In genomic region chr2:220789961-220790360, GRCh38 we compare ENCODE assay signal across 17 cellular contexts.
A peak's percentile ranks its signal among the peaks of the same experiment; 100 is the strongest.
DNase-seq lines count a peak whose midpoint lies in the region; ATAC-seq and TF ChIP-seq lines count a peak whose summit lies in the region.
"Had no signal": no experiment of that assay in that cellular context is flagged by ENCODE, and none has a peak within 500 bp of the region (broad histone marks: within the 10 kb centered on the region; RNA-seq: fewer than 3 reads in every experiment).

No MANE protein-coding gene starts in this region.

- peak; percentile 48 for DNase-seq in DMS53 (lab: John Stamatoyannopoulos, UW)
- DNase-seq in LHCN-M2 (ENCODE audit: low read depth), result peak; percentile 58
- peak; percentile 66 for DNase-seq in epithelial cell of prostate (ENCODE audit: low read depth, low spot score)
- DNase-seq in myocyte (ENCODE audit: low read depth), result peak; percentile 12
- no peak for DNase-seq in psoas muscle
- DNase-seq in amygdala (lab: John Stamatoyannopoulos, UW), result no peak
- DNase-seq: activated CD4-positive, alpha-beta T cell treated with anti-CD3 and anti-CD28 coated beads, Interleukin-2, amount 50 U/mL, for 4 hours; activated naive CD8-positive, alpha-beta T cell treated with anti-CD3 and anti-CD28 coated beads, Interleukin-2, amount 10 ng/mL, durations not matched to agents 7 days and 5 days; activated T-cell treated with anti-CD3 and anti-CD28 coated beads, Interleukin-2, amount 50 U/mL, for 48 hours; hippocampal formation; left cardiac atrium; NCI-H187 treated with DMSO at 0.1 percent for 48 hours; NCI-H510A treated with DMSO at 0.1 percent for 48 hours had no signal

- intact Hi-C loops in psoas muscle (cut with DNase I), result no loop called here

- H3K36me3 ChIP-seq in psoas muscle (ENCODE audit: insufficient read depth in 1 of 2, low read depth in 1 of 2), result no peaks in the 10 kb centered on the region
- H3K36me3 ChIP-seq: BLaER1 treated with 17β-estradiol and CSF1 and Interleukin-3, amounts not matched to agents 10 nM and 100 nM had no signal

- 49 to 68% (median 63%) methylated on average over 1 of the region's 1 CpG for whole genome bisulfite sequencing in psoas muscle, 3 donors

- ATAC-seq in psoas muscle (no peak), HG03378 (IDR thresholded peaks at IDR 0.05; ENCODE audit: unreplicated experiment) (no peak)
- no peak for ATAC-seq in activated CD4-positive, CD25-positive, alpha-beta regulatory T cell treated with anti-CD3 and anti-CD28 coated beads, Interleukin-2, amount 50 U/mL, for 24 hours
- ATAC-seq: left cardiac atrium, mucosa of descending colon had no signal

- H3K4me1 ChIP-seq in psoas muscle, result no peaks in the 10 kb centered on the region

- no peak overlapping the region for H3K4me3 ChIP-seq in psoas muscle
- H3K4me3 ChIP-seq: BLaER1 treated with 17β-estradiol and CSF1 and Interleukin-3, amounts not matched to agents 10 nM and 100 nM; mucosa of descending colon had no signal

- no peak for TF ChIP-seq CTCF in psoas muscle (IDR thresholded peaks at IDR 0.05)

- H3K9me3 ChIP-seq in psoas muscle, result no peaks in the 10 kb centered on the region
- H3K9me3 ChIP-seq: mucosa of descending colon had no signal

- H3K27me3 ChIP-seq in psoas muscle (ENCODE audit: insufficient read depth in 3 of 3, low read length in 2 of 3), result no peaks in the 10 kb centered on the region
- H3K27me3 ChIP-seq: BLaER1 treated with 17β-estradiol and CSF1 and Interleukin-3, amounts not matched to agents 10 nM and 100 nM had no signal

- no peak overlapping the region for H3K27ac ChIP-seq in epithelial cell of prostate
- no peak overlapping the region for H3K27ac ChIP-seq in psoas muscle
- H3K27ac ChIP-seq: BLaER1 treated with 17β-estradiol and CSF1 and Interleukin-3, amounts not matched to agents 10 nM and 100 nM had no signal

Comparison
In these comparisons a context has a peak if more than half of its experiments do, and no peak if none do; other contexts are left out.
1. DNase-seq: peak in DMS53 (single experiment), LHCN-M2 (single experiment), epithelial cell of prostate (single experiment) and myocyte (single experiment); none in psoas muscle (0 of 2) and amygdala (0 of 56).